Comparison of ENCODE assay signal across 17 cellular contexts in the genomic region with DNA sequence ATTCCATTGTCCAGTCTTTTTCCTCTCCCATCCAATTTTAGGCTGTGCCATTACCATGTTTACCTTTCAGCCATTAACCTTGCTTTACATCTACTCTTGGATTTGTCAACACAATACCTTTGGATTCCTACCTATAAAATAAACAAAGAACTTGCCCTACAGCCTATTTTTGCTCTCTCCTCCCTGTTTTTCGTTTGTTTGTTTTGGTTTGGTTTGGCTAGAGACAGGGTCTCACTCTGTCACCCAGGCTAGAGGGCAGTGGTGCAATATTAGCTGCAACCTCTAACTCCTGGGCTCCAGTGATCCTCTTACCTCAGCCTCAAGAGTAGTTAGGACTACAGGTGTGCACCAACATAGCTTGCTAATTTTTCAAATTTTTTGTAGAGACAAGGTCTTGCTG.
"Had no signal": no experiment of that assay in that cellular context is flagged by ENCODE, and none has a peak within 500 bp of the region (broad histone marks: within the 10 kb centered on the region; RNA-seq: fewer than 3 reads in every experiment).

No MANE protein-coding gene starts in this region.

- H3K27ac ChIP-seq: colonic mucosa, esophagus muscularis mucosa, hepatocyte, right atrium auricular region, skin epidermis, stomach, testis, upper lobe of right lung had no signal

- ATAC-seq: left lobe of liver, upper lobe of right lung had no signal

- H3K4me3 ChIP-seq: colonic mucosa, esophagus muscularis mucosa, hepatocyte, right atrium auricular region, skin epidermis, stomach, testis, upper lobe of right lung had no signal

- H3K9me3 ChIP-seq: colonic mucosa, testis, upper lobe of right lung had no signal

- DNase-seq: activated naive CD4-positive, alpha-beta T cell treated with anti-CD3 and anti-CD28 coated beads for 36 hours; caudate nucleus; colonic mucosa; islet precursor cell; mammary epithelial cell; stimulated activated CD4-positive, alpha-beta T cell treated with anti-CD3 and anti-CD28 coated beads, Interleukin-15, amount 100 ng/mL, for 24 hours; stimulated activated CD4-positive, alpha-beta T cell treated with anti-CD3 and anti-CD28 coated beads, Interleukin-4, amount 100 ng/mL, for 1 hour; stomach; testis; upper lobe of right lung had no signal

- H3K27ac Mint-ChIP-seq: activated naive CD4-positive, alpha-beta T cell treated with anti-CD3 and anti-CD28 coated beads for 36 hours; activated T-helper 2 cell treated with anti-CD3 and anti-CD28 coated beads, Interferon-gamma antibody, Interleukin-2, Interleukin-4, amounts not matched to agents 10 μg/mL and 5 μg/mL and 100 μg/mL, durations not matched to agents 14 hours and 24 hours and 36 hours; progenitor cell of endocrine pancreas had no signal

- H3K27me3 ChIP-seq: colonic mucosa, esophagus muscularis mucosa, hepatocyte, right atrium auricular region, stomach, testis, upper lobe of right lung had no signal

- H3K27me3 Mint-ChIP-seq: progenitor cell of endocrine pancreas had no signal

- H2AFZ ChIP-seq: hepatocyte had no signal

- H3K4me1 ChIP-seq: colonic mucosa, esophagus muscularis mucosa, right atrium auricular region, testis, upper lobe of right lung had no signal

- H3K79me2 ChIP-seq: hepatocyte had no signal

- H3K36me3 ChIP-seq: colonic mucosa had no signal

- H3K4me3 Mint-ChIP-seq: activated naive CD4-positive, alpha-beta T cell treated with anti-CD3 and anti-CD28 coated beads for 36 hours had no signal

- H3K4me2 ChIP-seq: hepatocyte had no signal
